In the genomic region with DNA sequence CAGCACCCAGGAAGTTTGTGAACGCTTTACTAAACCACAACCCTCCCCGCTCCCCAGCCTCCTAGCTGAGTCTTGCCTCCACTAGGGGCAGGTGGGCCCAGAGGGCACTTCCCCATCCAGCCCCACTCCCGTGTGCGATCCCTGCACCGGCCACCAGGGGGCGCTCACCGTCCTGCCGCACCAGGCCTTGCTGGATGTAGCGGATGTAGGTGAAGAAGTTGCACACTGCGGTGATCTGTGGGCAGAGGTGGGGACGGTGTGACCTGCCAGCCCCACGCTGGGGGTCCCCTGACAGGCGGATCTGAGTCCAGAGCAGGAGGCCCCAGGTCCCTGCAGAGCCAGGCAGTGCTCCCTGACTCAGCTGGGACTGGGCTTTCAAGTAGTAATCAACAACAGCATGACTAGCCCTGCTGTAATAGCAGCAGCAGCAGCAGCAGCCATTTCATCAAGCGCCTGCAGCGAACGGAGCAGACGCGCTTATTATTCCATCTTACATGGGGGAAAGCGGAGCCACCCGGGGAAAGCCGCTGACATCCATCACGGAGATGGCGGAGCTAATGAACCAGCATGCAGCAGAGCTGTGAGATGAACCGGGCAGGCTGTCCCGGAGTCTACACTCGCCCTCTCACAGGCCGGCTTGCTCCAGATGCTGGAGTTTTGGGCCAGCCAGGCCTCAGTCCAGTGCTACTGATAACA, we compare ENCODE assay signal across 1 cellular context.
A peak's percentile ranks its signal among the peaks of the same experiment; 100 is the strongest.
TF ChIP-seq lines count a peak whose summit lies in the region.

No MANE protein-coding gene starts in this region.

TF ChIP-seq in K562, 482 proteins besides CTCF, POLR2A, EP300 and RAD21 (continued from another document and continues in another):
- TF ChIP-seq TOE1 (IDR thresholded peaks at IDR 0.05; ENCODE audit: borderline replicate concordance) (peak; percentile 51; the same call in 1 of the 2 replicates), TOE1 (CRISPR knock-in tag; IDR thresholded peaks at IDR 0.05; ENCODE audit: borderline replicate concordance, low read depth) (no peak), BHLHE40 (IDR thresholded peaks at IDR 0.05; ENCODE audit: low read length) (peak; percentile 47), ZNF668 (CRISPR knock-in tag; IDR thresholded peaks at IDR 0.05) (no peak), WHSC1 (IDR thresholded peaks at IDR 0.05; ENCODE audit: low read length) (no peak), TFAM (CRISPR knock-in tag; conservative IDR thresholded peaks at IDR 0.05) (no peak), POLR3G (IDR thresholded peaks at IDR 0.05; ENCODE audit: extremely low read depth, insufficient read length, insufficient replicate concordance) (no peak), PML (IDR thresholded peaks at IDR 0.05; ENCODE audit: low read length) (no peak), GATA2 (CRISPR knock-in tag; IDR thresholded peaks at IDR 0.05) (no peak), NR2C1 (IDR thresholded peaks at IDR 0.05) (no peak), NR2C1 (tag; IDR thresholded peaks at IDR 0.05) (no peak), CCAR2 (IDR thresholded peaks at IDR 0.05; ENCODE audit: low read depth, low read length) (no peak), GABPB2 (CRISPR knock-in tag; conservative IDR thresholded peaks at IDR 0.05) (no peak), ZNF175 (CRISPR knock-in tag; IDR thresholded peaks at IDR 0.05; ENCODE audit: low read depth) (no peak), FOXK1 (CRISPR knock-in tag; IDR thresholded peaks at IDR 0.05; ENCODE audit: borderline replicate concordance) (no peak), HCFC1 (IDR thresholded peaks at IDR 0.05; ENCODE audit: low read depth, low read length) (peak; percentile 52), ZBTB7A (IDR thresholded peaks at IDR 0.05; ENCODE audit: borderline replicate concordance, control insufficient read depth, low read depth, low read length) (peak; percentile 75; the same call in 1 of the 2 replicates), KAT2B (IDR thresholded peaks at IDR 0.05; ENCODE audit: low read depth, low read length) (no peak), TAL1 (IDR thresholded peaks at IDR 0.05) (no peak), RBBP5 (IDR thresholded peaks at IDR 0.05; ENCODE audit: borderline replicate concordance, insufficient read depth, low read length, poor library complexity, severe bottlenecking) (no peak), NCOA6 (IDR thresholded peaks at IDR 0.05) (no peak), CTBP1 (IDR thresholded peaks at IDR 0.05; ENCODE audit: borderline replicate concordance) (peak; percentile 93), TGIF2 (CRISPR knock-in tag; IDR thresholded peaks at IDR 0.05) (no peak), NR4A1 (CRISPR knock-in tag; IDR thresholded peaks at IDR 0.05) (no peak), NR4A1 (tag; IDR thresholded peaks at IDR 0.05) (no peak), SPI1 (IDR thresholded peaks at IDR 0.05; ENCODE audit: borderline replicate concordance, low read depth, low read length) (peak; percentile 98), SMARCE1 (IDR thresholded peaks at IDR 0.05) (no peak), FOXK2 (conservative IDR thresholded peaks at IDR 0.05 in 1 of 2, IDR thresholded peaks at IDR 0.05 in 1 of 2; ENCODE audit: low read depth in 2 of 2) (no peak), NCOR1 (IDR thresholded peaks at IDR 0.05) (no peak), ZNF121 (CRISPR knock-in tag; conservative IDR thresholded peaks at IDR 0.05) (no peak), ZNF507 (tag; conservative IDR thresholded peaks at IDR 0.05) (no peak), ZC3H4 (CRISPR knock-in tag; IDR thresholded peaks at IDR 0.05; ENCODE audit: borderline replicate concordance) (no peak), PTBP1 (IDR thresholded peaks at IDR 0.05; ENCODE audit: low read depth, low read length) (no peak), SMAD4 (CRISPR knock-in tag; conservative IDR thresholded peaks at IDR 0.05) (peak; percentile 49), THRAP3 (IDR thresholded peaks at IDR 0.05; ENCODE audit: borderline replicate concordance) (no peak), ZNF778 (CRISPR knock-in tag; IDR thresholded peaks at IDR 0.05) (no peak), TCF7L2 (IDR thresholded peaks at IDR 0.05; ENCODE audit: low read depth, low read length) (no peak), ZFPM2 (CRISPR knock-in tag; IDR thresholded peaks at IDR 0.05) (no peak), HNRNPL (IDR thresholded peaks at IDR 0.05; ENCODE audit: low read depth, low read length) (no peak), MTA3 (IDR thresholded peaks at IDR 0.05; ENCODE audit: borderline replicate concordance) (peak; percentile 77; the same call in 1 of the 2 replicates), ZFX (CRISPR knock-in tag; IDR thresholded peaks at IDR 0.05) (peak; percentile 52), POLR2G (IDR thresholded peaks at IDR 0.05; ENCODE audit: low read depth, low read length) (peak; percentile 32; the same call in 1 of the 2 replicates), ZNF699 (CRISPR knock-in tag; IDR thresholded peaks at IDR 0.05; ENCODE audit: insufficient replicate concordance) (no peak), TCFL5 (CRISPR knock-in tag; conservative IDR thresholded peaks at IDR 0.05) (no peak), ZNF696 (CRISPR knock-in tag; conservative IDR thresholded peaks at IDR 0.05) (no peak), HDAC6 (IDR thresholded peaks at IDR 0.05; ENCODE audit: low read depth, low read length) (no peak), ZNF75A (CRISPR knock-in tag; IDR thresholded peaks at IDR 0.05) (no peak), MYBL2 (IDR thresholded peaks at IDR 0.05; ENCODE audit: low read depth) (no peak), MYBL2 (CRISPR knock-in tag; IDR thresholded peaks at IDR 0.05; ENCODE audit: borderline replicate concordance) (no peak), ZNF263 (CRISPR knock-in tag; IDR thresholded peaks at IDR 0.05; ENCODE audit: borderline replicate concordance) (peak; percentile 82), ZNF766 (CRISPR knock-in tag; conservative IDR thresholded peaks at IDR 0.05) (no peak), XRCC4 (IDR thresholded peaks at IDR 0.05; ENCODE audit: extremely low read depth, insufficient read depth, insufficient read length) (no peak), SRSF3 (IDR thresholded peaks at IDR 0.05; ENCODE audit: insufficient read depth, low read length) (no peak)
- TF ChIP-seq, protein P1, sequence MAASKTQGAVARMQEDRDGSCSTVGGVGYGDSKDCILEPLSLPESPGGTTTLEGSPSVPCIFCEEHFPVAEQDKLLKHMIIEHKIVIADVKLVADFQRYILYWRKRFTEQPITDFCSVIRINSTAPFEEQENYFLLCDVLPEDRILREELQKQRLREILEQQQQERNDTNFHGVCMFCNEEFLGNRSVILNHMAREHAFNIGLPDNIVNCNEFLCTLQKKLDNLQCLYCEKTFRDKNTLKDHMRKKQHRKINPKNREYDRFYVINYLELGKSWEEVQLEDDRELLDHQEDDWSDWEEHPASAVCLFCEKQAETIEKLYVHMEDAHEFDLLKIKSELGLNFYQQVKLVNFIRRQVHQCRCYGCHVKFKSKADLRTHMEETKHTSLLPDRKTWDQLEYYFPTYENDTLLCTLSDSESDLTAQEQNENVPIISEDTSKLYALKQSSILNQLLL (CRISPR knock-in tag; IDR thresholded peaks at IDR 0.05; ENCODE audit: borderline replicate concordance): no peak
- TF ChIP-seq, protein P2, sequence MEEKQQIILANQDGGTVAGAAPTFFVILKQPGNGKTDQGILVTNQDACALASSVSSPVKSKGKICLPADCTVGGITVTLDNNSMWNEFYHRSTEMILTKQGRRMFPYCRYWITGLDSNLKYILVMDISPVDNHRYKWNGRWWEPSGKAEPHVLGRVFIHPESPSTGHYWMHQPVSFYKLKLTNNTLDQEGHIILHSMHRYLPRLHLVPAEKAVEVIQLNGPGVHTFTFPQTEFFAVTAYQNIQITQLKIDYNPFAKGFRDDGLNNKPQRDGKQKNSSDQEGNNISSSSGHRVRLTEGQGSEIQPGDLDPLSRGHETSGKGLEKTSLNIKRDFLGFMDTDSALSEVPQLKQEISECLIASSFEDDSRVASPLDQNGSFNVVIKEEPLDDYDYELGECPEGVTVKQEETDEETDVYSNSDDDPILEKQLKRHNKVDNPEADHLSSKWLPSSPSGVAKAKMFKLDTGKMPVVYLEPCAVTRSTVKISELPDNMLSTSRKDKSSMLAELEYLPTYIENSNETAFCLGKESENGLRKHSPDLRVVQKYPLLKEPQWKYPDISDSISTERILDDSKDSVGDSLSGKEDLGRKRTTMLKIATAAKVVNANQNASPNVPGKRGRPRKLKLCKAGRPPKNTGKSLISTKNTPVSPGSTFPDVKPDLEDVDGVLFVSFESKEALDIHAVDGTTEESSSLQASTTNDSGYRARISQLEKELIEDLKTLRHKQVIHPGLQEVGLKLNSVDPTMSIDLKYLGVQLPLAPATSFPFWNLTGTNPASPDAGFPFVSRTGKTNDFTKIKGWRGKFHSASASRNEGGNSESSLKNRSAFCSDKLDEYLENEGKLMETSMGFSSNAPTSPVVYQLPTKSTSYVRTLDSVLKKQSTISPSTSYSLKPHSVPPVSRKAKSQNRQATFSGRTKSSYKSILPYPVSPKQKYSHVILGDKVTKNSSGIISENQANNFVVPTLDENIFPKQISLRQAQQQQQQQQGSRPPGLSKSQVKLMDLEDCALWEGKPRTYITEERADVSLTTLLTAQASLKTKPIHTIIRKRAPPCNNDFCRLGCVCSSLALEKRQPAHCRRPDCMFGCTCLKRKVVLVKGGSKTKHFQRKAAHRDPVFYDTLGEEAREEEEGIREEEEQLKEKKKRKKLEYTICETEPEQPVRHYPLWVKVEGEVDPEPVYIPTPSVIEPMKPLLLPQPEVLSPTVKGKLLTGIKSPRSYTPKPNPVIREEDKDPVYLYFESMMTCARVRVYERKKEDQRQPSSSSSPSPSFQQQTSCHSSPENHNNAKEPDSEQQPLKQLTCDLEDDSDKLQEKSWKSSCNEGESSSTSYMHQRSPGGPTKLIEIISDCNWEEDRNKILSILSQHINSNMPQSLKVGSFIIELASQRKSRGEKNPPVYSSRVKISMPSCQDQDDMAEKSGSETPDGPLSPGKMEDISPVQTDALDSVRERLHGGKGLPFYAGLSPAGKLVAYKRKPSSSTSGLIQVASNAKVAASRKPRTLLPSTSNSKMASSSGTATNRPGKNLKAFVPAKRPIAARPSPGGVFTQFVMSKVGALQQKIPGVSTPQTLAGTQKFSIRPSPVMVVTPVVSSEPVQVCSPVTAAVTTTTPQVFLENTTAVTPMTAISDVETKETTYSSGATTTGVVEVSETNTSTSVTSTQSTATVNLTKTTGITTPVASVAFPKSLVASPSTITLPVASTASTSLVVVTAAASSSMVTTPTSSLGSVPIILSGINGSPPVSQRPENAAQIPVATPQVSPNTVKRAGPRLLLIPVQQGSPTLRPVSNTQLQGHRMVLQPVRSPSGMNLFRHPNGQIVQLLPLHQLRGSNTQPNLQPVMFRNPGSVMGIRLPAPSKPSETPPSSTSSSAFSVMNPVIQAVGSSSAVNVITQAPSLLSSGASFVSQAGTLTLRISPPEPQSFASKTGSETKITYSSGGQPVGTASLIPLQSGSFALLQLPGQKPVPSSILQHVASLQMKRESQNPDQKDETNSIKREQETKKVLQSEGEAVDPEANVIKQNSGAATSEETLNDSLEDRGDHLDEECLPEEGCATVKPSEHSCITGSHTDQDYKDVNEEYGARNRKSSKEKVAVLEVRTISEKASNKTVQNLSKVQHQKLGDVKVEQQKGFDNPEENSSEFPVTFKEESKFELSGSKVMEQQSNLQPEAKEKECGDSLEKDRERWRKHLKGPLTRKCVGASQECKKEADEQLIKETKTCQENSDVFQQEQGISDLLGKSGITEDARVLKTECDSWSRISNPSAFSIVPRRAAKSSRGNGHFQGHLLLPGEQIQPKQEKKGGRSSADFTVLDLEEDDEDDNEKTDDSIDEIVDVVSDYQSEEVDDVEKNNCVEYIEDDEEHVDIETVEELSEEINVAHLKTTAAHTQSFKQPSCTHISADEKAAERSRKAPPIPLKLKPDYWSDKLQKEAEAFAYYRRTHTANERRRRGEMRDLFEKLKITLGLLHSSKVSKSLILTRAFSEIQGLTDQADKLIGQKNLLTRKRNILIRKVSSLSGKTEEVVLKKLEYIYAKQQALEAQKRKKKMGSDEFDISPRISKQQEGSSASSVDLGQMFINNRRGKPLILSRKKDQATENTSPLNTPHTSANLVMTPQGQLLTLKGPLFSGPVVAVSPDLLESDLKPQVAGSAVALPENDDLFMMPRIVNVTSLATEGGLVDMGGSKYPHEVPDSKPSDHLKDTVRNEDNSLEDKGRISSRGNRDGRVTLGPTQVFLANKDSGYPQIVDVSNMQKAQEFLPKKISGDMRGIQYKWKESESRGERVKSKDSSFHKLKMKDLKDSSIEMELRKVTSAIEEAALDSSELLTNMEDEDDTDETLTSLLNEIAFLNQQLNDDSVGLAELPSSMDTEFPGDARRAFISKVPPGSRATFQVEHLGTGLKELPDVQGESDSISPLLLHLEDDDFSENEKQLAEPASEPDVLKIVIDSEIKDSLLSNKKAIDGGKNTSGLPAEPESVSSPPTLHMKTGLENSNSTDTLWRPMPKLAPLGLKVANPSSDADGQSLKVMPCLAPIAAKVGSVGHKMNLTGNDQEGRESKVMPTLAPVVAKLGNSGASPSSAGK (IDR thresholded peaks at IDR 0.05): no peak
- TF ChIP-seq, protein P3, sequence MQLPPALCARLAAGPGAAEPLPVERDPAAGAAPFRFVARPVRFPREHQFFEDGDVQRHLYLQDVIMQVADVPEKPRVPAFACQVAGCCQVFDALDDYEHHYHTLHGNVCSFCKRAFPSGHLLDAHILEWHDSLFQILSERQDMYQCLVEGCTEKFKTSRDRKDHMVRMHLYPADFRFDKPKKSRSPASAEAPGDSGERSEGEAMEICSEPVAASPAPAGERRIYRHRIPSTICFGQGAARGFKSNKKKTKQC (CRISPR knock-in tag; IDR thresholded peaks at IDR 0.05): 0 out of 2 replicates have a peak, but pooled peaks have one; percentile 48
- TF ChIP-seq, protein P4, sequence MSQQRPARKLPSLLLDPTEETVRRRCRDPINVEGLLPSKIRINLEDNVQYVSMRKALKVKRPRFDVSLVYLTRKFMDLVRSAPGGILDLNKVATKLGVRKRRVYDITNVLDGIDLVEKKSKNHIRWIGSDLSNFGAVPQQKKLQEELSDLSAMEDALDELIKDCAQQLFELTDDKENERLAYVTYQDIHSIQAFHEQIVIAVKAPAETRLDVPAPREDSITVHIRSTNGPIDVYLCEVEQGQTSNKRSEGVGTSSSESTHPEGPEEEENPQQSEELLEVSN (IDR thresholded peaks at IDR 0.05; ENCODE audit: borderline replicate concordance in 1 of 2, extremely low read depth in 1 of 2, insufficient read depth in 1 of 2, insufficient read length in 1 of 2, low read depth in 1 of 2, low read length in 1 of 2, poor library complexity in 1 of 2, severe bottlenecking in 1 of 2): no peak
- TF ChIP-seq, protein P5, sequence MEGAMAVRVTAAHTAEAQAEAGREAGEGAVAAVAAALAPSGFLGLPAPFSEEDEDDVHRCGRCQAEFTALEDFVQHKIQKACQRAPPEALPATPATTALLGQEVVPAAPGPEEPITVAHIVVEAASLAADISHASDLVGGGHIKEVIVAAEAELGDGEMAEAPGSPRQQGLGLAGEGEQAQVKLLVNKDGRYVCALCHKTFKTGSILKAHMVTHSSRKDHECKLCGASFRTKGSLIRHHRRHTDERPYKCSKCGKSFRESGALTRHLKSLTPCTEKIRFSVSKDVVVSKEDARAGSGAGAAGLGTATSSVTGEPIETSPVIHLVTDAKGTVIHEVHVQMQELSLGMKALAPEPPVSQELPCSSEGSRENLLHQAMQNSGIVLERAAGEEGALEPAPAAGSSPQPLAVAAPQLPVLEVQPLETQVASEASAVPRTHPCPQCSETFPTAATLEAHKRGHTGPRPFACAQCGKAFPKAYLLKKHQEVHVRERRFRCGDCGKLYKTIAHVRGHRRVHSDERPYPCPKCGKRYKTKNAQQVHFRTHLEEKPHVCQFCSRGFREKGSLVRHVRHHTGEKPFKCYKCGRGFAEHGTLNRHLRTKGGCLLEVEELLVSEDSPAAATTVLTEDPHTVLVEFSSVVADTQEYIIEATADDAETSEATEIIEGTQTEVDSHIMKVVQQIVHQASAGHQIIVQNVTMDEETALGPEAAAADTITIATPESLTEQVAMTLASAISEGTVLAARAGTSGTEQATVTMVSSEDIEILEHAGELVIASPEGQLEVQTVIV (CRISPR knock-in tag; IDR thresholded peaks at IDR 0.05; ENCODE audit: borderline replicate concordance): no peak
